In genomic region chr22:30821863-30822215, GRCh38 we compare ENCODE assay signal across 11 cellular contexts.
DNase-seq lines count a peak whose midpoint lies in the region; ATAC-seq and TF ChIP-seq lines count a peak whose summit lies in the region.
"Had no signal": no experiment of that assay in that cellular context is flagged by ENCODE, and none has a peak within 500 bp of the region (broad histone marks: within the 10 kb centered on the region; RNA-seq: fewer than 3 reads in every experiment).

No MANE protein-coding gene starts in this region.

- WGBS in urinary bladder, result 40% methylated on average over 8 of the region's 8 CpGs

- H3K9me3 ChIP-seq in right atrium auricular region, result no peaks in the 10 kb centered on the region
- H3K9me3 ChIP-seq: gastroesophageal sphincter, neutrophil had no signal

- H3K27me3 ChIP-seq in right atrium auricular region, result peaks cover 0 to 6% of the 10 kb centered on the region in 2 donors

- ATAC-seq in Right ventricle myocardium inferior, result no peak
- ATAC-seq: gastroesophageal sphincter had no signal

- no peak for TF ChIP-seq CTCF in right atrium auricular region (IDR thresholded peaks at IDR 0.05)
- TF ChIP-seq CTCF in coronary artery (IDR thresholded peaks at IDR 0.05), result no peak

- intact Hi-C loops in Right ventricle myocardium inferior (cut with DNase I), result no loop called here

- H3K36me3 ChIP-seq in right atrium auricular region, result no peaks in the 10 kb centered on the region
- H3K36me3 ChIP-seq in urinary bladder (ENCODE audit: insufficient read depth), result no peaks in the 10 kb centered on the region
- H3K36me3 ChIP-seq: gastroesophageal sphincter, neutrophil had no signal

- DNase-seq in right atrium auricular region (ENCODE audit: low spot score) (no peak), Right ventricle myocardium inferior (ENCODE audit: missing footprints) (no peak), coronary artery (ENCODE audit: low spot score) (peak; percentile 40), mesenteric fat pad (ENCODE audit: low spot score) (peak; percentile 69), nucleus accumbens (lab: John Stamatoyannopoulos, UW) (no peak), 8988T (no peak), COLO829 (ENCODE audit: low spot score) (no peak)
- DNase-seq: activated B cell treated with CpG ODN at 0.5 μM for 24 hours had no signal

- H3K4me1 ChIP-seq in right atrium auricular region (peaks cover 0 to 13% of the 10 kb centered on the region in 2 donors), urinary bladder (ENCODE audit: insufficient read depth) (peaks cover 2% of the 10 kb centered on the region)

- peak overlapping the region; percentile 31 to 46 for H3K4me3 ChIP-seq in right atrium auricular region
- H3K4me3 ChIP-seq in coronary artery, result peak overlapping the region; percentile 64
- H3K4me3 ChIP-seq in urinary bladder (ENCODE audit: low read depth, low read length), result peak overlapping the region; percentile 19

- H3K27ac ChIP-seq in right atrium auricular region, result no peak overlapping the region
- no peak overlapping the region for H3K27ac ChIP-seq in coronary artery
- H3K27ac ChIP-seq in urinary bladder (ENCODE audit: low read depth), result no peak overlapping the region
- H3K27ac ChIP-seq: gastroesophageal sphincter, neutrophil had no signal

Comparison
In these comparisons a context has a peak if more than half of its experiments do, and no peak if none do; other contexts are left out.
1. DNase-seq: peak in coronary artery (single experiment) and mesenteric fat pad (single experiment); none in right atrium auricular region (single experiment), Right ventricle myocardium inferior (single experiment), nucleus accumbens (0 of 56), 8988T (single experiment) and COLO829 (single experiment).
2. Peak in every context shown above with its lines, with median percentiles within 50 percentile points of each other: H3K4me3 ChIP-seq.